1 cellular context compared by ENCODE assay signal in the genomic region with DNA sequence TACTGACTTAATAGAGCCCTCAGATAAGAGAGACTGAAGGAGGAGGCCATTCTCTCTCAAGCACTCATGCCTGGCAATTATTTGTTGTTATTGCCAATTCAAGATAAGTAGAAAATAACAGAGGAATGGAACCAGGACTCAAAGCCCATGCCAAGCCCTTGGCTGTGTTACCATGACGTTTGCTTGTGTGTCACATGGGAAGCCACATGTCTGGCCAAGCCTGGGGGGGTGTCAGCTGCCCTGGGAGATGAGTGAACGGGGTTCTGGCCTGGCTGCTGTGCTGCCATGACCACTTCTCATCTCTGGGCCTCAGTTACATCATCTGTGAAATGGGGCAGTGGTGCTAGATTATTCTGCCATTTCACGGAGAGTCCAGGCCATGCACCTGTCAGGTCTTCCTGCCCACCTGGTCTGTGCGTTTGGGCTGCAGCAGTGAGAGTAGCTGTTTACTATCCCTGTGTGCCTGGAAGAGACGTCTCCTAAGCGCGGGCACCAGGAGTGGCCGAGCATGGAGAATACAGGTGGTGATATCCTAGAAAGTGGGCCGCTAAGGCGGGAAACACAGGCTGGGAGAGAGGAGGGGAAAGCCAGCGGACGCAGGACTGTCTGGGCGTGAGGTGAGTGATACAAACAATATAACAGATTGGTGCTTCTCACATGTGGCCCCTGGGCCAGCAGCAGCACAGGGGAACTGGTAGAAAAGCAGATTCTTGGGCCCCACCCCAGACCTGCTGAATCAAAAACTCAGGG.
TF ChIP-seq lines count a peak whose summit lies in the region.

No MANE protein-coding gene starts in this region.

TF ChIP-seq in IMR-90, 13 proteins besides CTCF, POLR2A, EP300 and RAD21:
- TF ChIP-seq, protein P1, sequence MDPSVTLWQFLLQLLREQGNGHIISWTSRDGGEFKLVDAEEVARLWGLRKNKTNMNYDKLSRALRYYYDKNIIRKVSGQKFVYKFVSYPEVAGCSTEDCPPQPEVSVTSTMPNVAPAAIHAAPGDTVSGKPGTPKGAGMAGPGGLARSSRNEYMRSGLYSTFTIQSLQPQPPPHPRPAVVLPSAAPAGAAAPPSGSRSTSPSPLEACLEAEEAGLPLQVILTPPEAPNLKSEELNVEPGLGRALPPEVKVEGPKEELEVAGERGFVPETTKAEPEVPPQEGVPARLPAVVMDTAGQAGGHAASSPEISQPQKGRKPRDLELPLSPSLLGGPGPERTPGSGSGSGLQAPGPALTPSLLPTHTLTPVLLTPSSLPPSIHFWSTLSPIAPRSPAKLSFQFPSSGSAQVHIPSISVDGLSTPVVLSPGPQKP (IDR thresholded peaks at IDR 0.05; ENCODE audit: borderline replicate concordance, low read depth, low read length) = no peak
- TF ChIP-seq MAZ (IDR thresholded peaks at IDR 0.05; ENCODE audit: borderline replicate concordance, low read depth, low read length) (no peak), RCOR1 (IDR thresholded peaks at IDR 0.05; ENCODE audit: insufficient replicate concordance, low read length) (peak; percentile 20), CEBPB (IDR thresholded peaks at IDR 0.05; ENCODE audit: low read depth, low read length) (no peak)
- TF ChIP-seq, protein P2, sequence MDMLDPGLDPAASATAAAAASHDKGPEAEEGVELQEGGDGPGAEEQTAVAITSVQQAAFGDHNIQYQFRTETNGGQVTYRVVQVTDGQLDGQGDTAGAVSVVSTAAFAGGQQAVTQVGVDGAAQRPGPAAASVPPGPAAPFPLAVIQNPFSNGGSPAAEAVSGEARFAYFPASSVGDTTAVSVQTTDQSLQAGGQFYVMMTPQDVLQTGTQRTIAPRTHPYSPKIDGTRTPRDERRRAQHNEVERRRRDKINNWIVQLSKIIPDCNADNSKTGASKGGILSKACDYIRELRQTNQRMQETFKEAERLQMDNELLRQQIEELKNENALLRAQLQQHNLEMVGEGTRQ (IDR thresholded peaks at IDR 0.05; ENCODE audit: low read depth, low read length) = peak; percentile 65
TF ChIP-seq in IMR-90: peak in this region for 2.
